1 cellular context compared by ENCODE assay signal in genomic region chrX:15988661-15989603, GRCh38.
TF ChIP-seq lines count a peak whose summit lies in the region.

No MANE protein-coding gene starts in this region.

TF ChIP-seq in K562, 482 proteins besides CTCF, POLR2A, EP300 and RAD21 (continued from another document):
- no peak for TF ChIP-seq ZNF407 (IDR thresholded peaks at IDR 0.05; ENCODE audit: low read depth)
- TF ChIP-seq, protein P1, sequence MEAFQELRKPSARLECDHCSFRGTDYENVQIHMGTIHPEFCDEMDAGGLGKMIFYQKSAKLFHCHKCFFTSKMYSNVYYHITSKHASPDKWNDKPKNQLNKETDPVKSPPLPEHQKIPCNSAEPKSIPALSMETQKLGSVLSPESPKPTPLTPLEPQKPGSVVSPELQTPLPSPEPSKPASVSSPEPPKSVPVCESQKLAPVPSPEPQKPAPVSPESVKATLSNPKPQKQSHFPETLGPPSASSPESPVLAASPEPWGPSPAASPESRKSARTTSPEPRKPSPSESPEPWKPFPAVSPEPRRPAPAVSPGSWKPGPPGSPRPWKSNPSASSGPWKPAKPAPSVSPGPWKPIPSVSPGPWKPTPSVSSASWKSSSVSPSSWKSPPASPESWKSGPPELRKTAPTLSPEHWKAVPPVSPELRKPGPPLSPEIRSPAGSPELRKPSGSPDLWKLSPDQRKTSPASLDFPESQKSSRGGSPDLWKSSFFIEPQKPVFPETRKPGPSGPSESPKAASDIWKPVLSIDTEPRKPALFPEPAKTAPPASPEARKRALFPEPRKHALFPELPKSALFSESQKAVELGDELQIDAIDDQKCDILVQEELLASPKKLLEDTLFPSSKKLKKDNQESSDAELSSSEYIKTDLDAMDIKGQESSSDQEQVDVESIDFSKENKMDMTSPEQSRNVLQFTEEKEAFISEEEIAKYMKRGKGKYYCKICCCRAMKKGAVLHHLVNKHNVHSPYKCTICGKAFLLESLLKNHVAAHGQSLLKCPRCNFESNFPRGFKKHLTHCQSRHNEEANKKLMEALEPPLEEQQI (IDR thresholded peaks at IDR 0.05) = no peak
- TF ChIP-seq NFYB (IDR thresholded peaks at IDR 0.05; ENCODE audit: extremely low read depth, insufficient read length) = no peak
- TF ChIP-seq AFF4 (CRISPR knock-in tag; IDR thresholded peaks at IDR 0.05) = no peak
- TF ChIP-seq, protein P2, sequence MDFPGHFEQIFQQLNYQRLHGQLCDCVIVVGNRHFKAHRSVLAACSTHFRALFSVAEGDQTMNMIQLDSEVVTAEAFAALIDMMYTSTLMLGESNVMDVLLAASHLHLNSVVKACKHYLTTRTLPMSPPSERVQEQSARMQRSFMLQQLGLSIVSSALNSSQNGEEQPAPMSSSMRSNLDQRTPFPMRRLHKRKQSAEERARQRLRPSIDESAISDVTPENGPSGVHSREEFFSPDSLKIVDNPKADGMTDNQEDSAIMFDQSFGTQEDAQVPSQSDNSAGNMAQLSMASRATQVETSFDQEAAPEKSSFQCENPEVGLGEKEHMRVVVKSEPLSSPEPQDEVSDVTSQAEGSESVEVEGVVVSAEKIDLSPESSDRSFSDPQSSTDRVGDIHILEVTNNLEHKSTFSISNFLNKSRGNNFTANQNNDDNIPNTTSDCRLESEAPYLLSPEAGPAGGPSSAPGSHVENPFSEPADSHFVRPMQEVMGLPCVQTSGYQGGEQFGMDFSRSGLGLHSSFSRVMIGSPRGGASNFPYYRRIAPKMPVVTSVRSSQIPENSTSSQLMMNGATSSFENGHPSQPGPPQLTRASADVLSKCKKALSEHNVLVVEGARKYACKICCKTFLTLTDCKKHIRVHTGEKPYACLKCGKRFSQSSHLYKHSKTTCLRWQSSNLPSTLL (IDR thresholded peaks at IDR 0.05) = no peak
- TF ChIP-seq SPI1 (IDR thresholded peaks at IDR 0.05; ENCODE audit: borderline replicate concordance, low read depth, low read length) = peak; percentile 37; the same call in 1 of the 2 replicates
- no peak for TF ChIP-seq BRD4 (IDR thresholded peaks at IDR 0.05)
